ENCODE assay signal across 8 cellular contexts in genomic region chr12:46367351-46368029, GRCh38. TPM values are rescaled to one million over a fixed set of nuclear protein-coding genes. Genes with fewer than 3 reads are reported as not detected.
DNase-seq lines count a peak whose midpoint lies in the region; ATAC-seq and TF ChIP-seq lines count a peak whose summit lies in the region.

No MANE protein-coding gene starts in this region.

- H3K9me3 Mint-ChIP-seq in endothelial cell (ENCODE audit: unreplicated experiment) = no peaks in the 10 kb centered on the region

- peak overlapping the region; percentile 80 to 99 (median 93) for H3K4me2 ChIP-seq in BLaER1 treated with 17β-estradiol and CSF1 and Interleukin-3, amounts not matched to agents 10 nM and 100 nM
- H3K4me2 ChIP-seq in osteoblast (ENCODE audit: insufficient read depth, low read length) = peak overlapping the region; percentile 86

- H3K27me3 Mint-ChIP-seq in endothelial cell (ENCODE audit: unreplicated experiment) = peaks cover 9% of the 10 kb centered on the region

- H3K4me3 ChIP-seq in BLaER1 treated with 17β-estradiol and CSF1 and Interleukin-3, amounts not matched to agents 10 nM and 100 nM = peak overlapping the region in 4 of 10 experiments; percentile 87 to 97 (median 94); a peak in 3 of 20 replicates
- H3K4me3 ChIP-seq in osteoblast (ENCODE audit: insufficient read depth, low read length) = peak overlapping the region; percentile 96

- peaks cover 87 to 88% (median 87%) of the 10 kb centered on the region in 11 experiments for H3K36me3 ChIP-seq in BLaER1 treated with 17β-estradiol and CSF1 and Interleukin-3, amounts not matched to agents 10 nM and 100 nM
- peaks cover 90% of the 10 kb centered on the region for H3K36me3 ChIP-seq in osteoblast (ENCODE audit: insufficient read depth, low read length)

- peaks cover 74% of the 10 kb centered on the region for H3K79me2 ChIP-seq in osteoblast (ENCODE audit: insufficient read depth, low read length)

- H4K20me1 ChIP-seq in BLaER1 treated with 17β-estradiol and CSF1 and Interleukin-3, amounts not matched to agents 10 nM and 100 nM = peaks cover 87 to 98% (median 94%) of the 10 kb centered on the region in 11 experiments
- H4K20me1 ChIP-seq in osteoblast (ENCODE audit: insufficient read depth, low read length) = peaks cover 92% of the 10 kb centered on the region

- DNase-seq in RWPE1 (ENCODE audit: low spot score) = no peak
- no peak for DNase-seq in endothelial cell (ENCODE audit: low spot score)
- peak; percentile 62 for DNase-seq in osteoblast (ENCODE audit: insufficient read length, low spot score, missing footprints)
- DNase-seq in NCI-H2029 treated with DMSO at 0.1 percent for 48 hours (lab: John Stamatoyannopoulos, UW) = no peak
- no peak for DNase-seq in T1000 (lab: John Stamatoyannopoulos, UW)
- DNase-seq in amniotic stem cell (lab: John Stamatoyannopoulos, UW) = no peak

- H2AFZ ChIP-seq in osteoblast (ENCODE audit: low read length) = no peak overlapping the region

- no peak overlapping the region for H3K27ac Mint-ChIP-seq in endothelial cell (ENCODE audit: unreplicated experiment)

- POLR2A ChIA-PET in RWPE1 (lab: Yijun Ruan, JAX; ENCODE audit: low non-redundant PET) = no interaction called here

- peaks cover 30% of the 10 kb centered on the region for H3K4me1 Mint-ChIP-seq in endothelial cell (ENCODE audit: unreplicated experiment)

- no peaks in the 10 kb centered on the region for H3K27me3 ChIP-seq in BLaER1 treated with 17β-estradiol and CSF1 and Interleukin-3, amounts not matched to agents 10 nM and 100 nM
- H3K27me3 ChIP-seq in osteoblast (ENCODE audit: insufficient read depth, low read length) = no peaks in the 10 kb centered on the region

- H3K9me3 ChIP-seq in BLaER1 treated with 17β-estradiol and CSF1 and Interleukin-3, amounts not matched to agents 10 nM and 100 nM (replicated peaks in 1 of 11) = no peaks in the 10 kb centered on the region
- no peaks in the 10 kb centered on the region for H3K9me3 ChIP-seq in osteoblast (ENCODE audit: low read depth, low read length)

- H3K9ac ChIP-seq in BLaER1 treated with 17β-estradiol and CSF1 and Interleukin-3, amounts not matched to agents 10 nM and 100 nM = peak overlapping the region in 9 of 11 experiments; percentile 0 to 99 (median 19); a peak in 5 of 22 replicates

- H3K4me3 Mint-ChIP-seq in endothelial cell (ENCODE audit: unreplicated experiment) = peak overlapping the region; percentile 62

- TF ChIP-seq CTCF in RWPE1 (conservative IDR thresholded peaks at IDR 0.05; ENCODE audit: low read depth) (no peak), endothelial cell (IDR thresholded peaks at IDR 0.05; ENCODE audit: unreplicated experiment) (no peak), osteoblast (IDR thresholded peaks at IDR 0.05; ENCODE audit: extremely low read depth, low read depth, low read length) (no peak)

- H3K4me1 ChIP-seq in BLaER1 treated with 17β-estradiol and CSF1 and Interleukin-3, amounts not matched to agents 10 nM and 100 nM = peaks cover 39 to 80% (median 59%) of the 10 kb centered on the region in 10 experiments
- H3K4me1 ChIP-seq in osteoblast (ENCODE audit: insufficient read depth, low read length) = peaks cover 58% of the 10 kb centered on the region

- no peak for ATAC-seq in GM21360 (IDR thresholded peaks at IDR 0.05; ENCODE audit: unreplicated experiment)

- peak overlapping the region in 2 of 11 experiments; percentile 8 to 13; a peak in 1 of 22 replicates for H3K27ac ChIP-seq in BLaER1 treated with 17β-estradiol and CSF1 and Interleukin-3, amounts not matched to agents 10 nM and 100 nM
- H3K27ac ChIP-seq in RWPE1 = peak overlapping the region; percentile 74
- peak overlapping the region; percentile 92 for H3K27ac ChIP-seq in osteoblast (ENCODE audit: low read depth, low read length)

- peaks cover 66% of the 10 kb centered on the region for H3K36me3 Mint-ChIP-seq in endothelial cell (ENCODE audit: low read depth, unreplicated experiment)

- CTCF ChIA-PET in RWPE1 (lab: Yijun Ruan, JAX) = no interaction called here

RNA-seq across cellular contexts. Expression of gene SLC38A2, which starts 5.1 kb away (rescaled TPM):
- total RNA-seq in endothelial cell (ENCODE audit: unreplicated experiment) = 249 TPM
- total RNA-seq in osteoblast = 919 and 1,020 TPM in 2 replicates
